Comparison of ENCODE assay signal across 10 cellular contexts in genomic region chr2:148817210-148817708, GRCh38. TPM values are rescaled to one million over a fixed set of nuclear protein-coding genes. Genes with fewer than 3 reads are reported as not detected.
DNase-seq lines count a peak whose midpoint lies in the region; ATAC-seq and TF ChIP-seq lines count a peak whose summit lies in the region.
"Had no signal": no experiment of that assay in that cellular context is flagged by ENCODE, and none has a peak within 500 bp of the region (broad histone marks: within the 10 kb centered on the region; RNA-seq: fewer than 3 reads in every experiment).

No MANE protein-coding gene starts in this region.

- no peak overlapping the region for H3K4me2 ChIP-seq in MM.1S (ENCODE audit: low read depth, low read length)
- H3K4me2 ChIP-seq: KMS-11 had no signal

- H3K4me3 ChIP-seq in sigmoid colon (peak overlapping the region in 2 of 4 donors; percentile 26 to 28), MM.1S (ENCODE audit: low read length) (no peak overlapping the region)

- no peaks in the 10 kb centered on the region for H3K79me2 ChIP-seq in MM.1S (ENCODE audit: low read length)

- intact Hi-C loops in sigmoid colon (cut with DNase I) = no loop called here

- ATAC-seq in HG02938 (IDR thresholded peaks at IDR 0.05; ENCODE audit: unreplicated experiment) = no peak

- no peaks in the 10 kb centered on the region for H3F3A ChIP-seq in MM.1S (ENCODE audit: insufficient read depth, low read length)

- H2AFZ ChIP-seq in MM.1S (ENCODE audit: low read length) = no peak overlapping the region

- H3K4me1 ChIP-seq in sigmoid colon (peaks cover 0 to 52% (median 43%) of the 10 kb centered on the region in 4 donors), MM.1S (ENCODE audit: low read length) (no peaks in the 10 kb centered on the region)

- TF ChIP-seq EP300 in sigmoid colon (IDR thresholded peaks at IDR 0.05) = peak; percentile 65 to 89 (median 81)

- H3K9ac ChIP-seq in MM.1S (ENCODE audit: low read length) = no peak overlapping the region
- H3K9ac ChIP-seq: KMS-11 had no signal

- TF ChIP-seq CTCF in sigmoid colon (IDR thresholded peaks at IDR 0.05) (no peak), MM.1S (IDR thresholded peaks at IDR 0.05; ENCODE audit: low read length) (no peak)

- H3K9me2 ChIP-seq in MM.1S (replicated peaks; ENCODE audit: insufficient read depth, low read length) = no peaks in the 10 kb centered on the region

- DNase-seq in NCI-H1092 treated with DMSO at 0.1 percent for 48 hours (lab: John Stamatoyannopoulos, UW) = peak; percentile 29
- DNase-seq in NCI-H1092 (lab: John Stamatoyannopoulos, UW) = no peak
- DNase-seq in SK-N-DZ (ENCODE audit: low spot score) = peak; percentile 84
- DNase-seq in globus pallidus (ENCODE audit: low spot score) = peak; percentile 19
- DNase-seq in sigmoid colon = no peak
- no peak for DNase-seq in GM03348 (ENCODE audit: low spot score)
- DNase-seq in MM.1S = no peak
- DNase-seq: gastrocnemius medialis had no signal

- no peaks in the 10 kb centered on the region for H3K9me3 ChIP-seq in sigmoid colon
- no peaks in the 10 kb centered on the region for H3K9me3 ChIP-seq in MM.1S (replicated peaks; ENCODE audit: insufficient read depth, low read length)
- H3K9me3 ChIP-seq: gastrocnemius medialis had no signal

- H3K36me3 ChIP-seq in sigmoid colon (no peaks in the 10 kb centered on the region), MM.1S (replicated peaks; ENCODE audit: insufficient read depth, low read length) (no peaks in the 10 kb centered on the region)
- H3K36me3 ChIP-seq: gastrocnemius medialis had no signal

- H4K20me1 ChIP-seq in MM.1S (ENCODE audit: insufficient read depth, low read length) = no peaks in the 10 kb centered on the region

- 30 to 40% methylated on average over 8 of the region's 8 CpGs for WGBS in sigmoid colon, 2 donors

- TF ChIP-seq POLR2A in sigmoid colon (IDR thresholded peaks at IDR 0.05) = no peak

- H3K27ac ChIP-seq in sigmoid colon = peak overlapping the region in 3 of 4 donors; percentile 3 to 56 (median 54)
- H3K27ac ChIP-seq in MM.1S (ENCODE audit: low read length) = no peak overlapping the region
- H3K27ac ChIP-seq: KMS-11 had no signal

- H3K27me3 ChIP-seq in sigmoid colon = no peaks in the 10 kb centered on the region
- no peaks in the 10 kb centered on the region for H3K27me3 ChIP-seq in MM.1S (replicated peaks; ENCODE audit: insufficient read depth, low read length)

RNA-seq across cellular contexts. Expression of gene KIF5C, which starts 57.8 kb away (rescaled TPM):
- polyA plus RNA-seq in SK-N-DZ (2014; cell fraction: cytosol; rRNA removed) = 50.0 and 52.0 TPM in 2 replicates
- polyA plus RNA-seq in SK-N-DZ (2014; cell fraction: nucleus; rRNA removed) = 55.4 and 70.4 TPM in 2 replicates
- total RNA-seq in sigmoid colon = 10 to 100 TPM in 1 of 4 donors, 1 to 10 TPM in 3; 7.3 to 11.1 (median 7.9) TPM
- polyA plus RNA-seq in sigmoid colon = 1 to 10 TPM in 2 of 3 donors, under 1 TPM in 1; 0.23 to 2.1 (median 1.2) TPM

Comparison
In these comparisons a context has a peak if more than half of its experiments do, and no peak if none do; other contexts are left out.
1. DNase-seq: peak in NCI-H1092 treated with DMSO at 0.1 percent for 48 hours (single experiment), SK-N-DZ (single experiment) and globus pallidus (single experiment); none in NCI-H1092 (single experiment), sigmoid colon (single experiment), GM03348 (single experiment) and MM.1S (single experiment).